ENCODE assay signal across 21 cellular contexts in the genomic region with DNA sequence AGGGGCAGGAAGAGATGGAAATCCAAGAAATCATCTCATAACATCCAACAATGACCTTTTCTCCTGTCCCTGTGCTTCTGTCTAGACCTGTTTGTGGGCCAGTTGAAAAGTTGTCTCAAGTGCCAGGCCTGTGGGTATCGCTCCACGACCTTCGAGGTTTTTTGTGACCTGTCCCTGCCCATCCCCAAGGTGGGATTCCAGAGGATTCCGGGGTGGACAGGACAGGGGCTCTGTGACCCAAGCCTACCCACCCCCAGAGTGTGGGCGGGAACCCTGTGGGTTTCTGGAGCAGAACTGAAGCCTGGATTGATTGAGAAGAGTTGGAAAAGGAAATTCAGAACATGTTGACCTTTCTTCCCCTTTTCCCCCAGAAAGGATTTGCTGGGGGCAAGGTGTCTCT. TPM values are rescaled to one million over a fixed set of nuclear protein-coding genes. Genes with fewer than 3 reads are reported as not detected.
A peak's percentile ranks its signal among the peaks of the same experiment; 100 is the strongest.
DNase-seq lines count a peak whose midpoint lies in the region; ATAC-seq and TF ChIP-seq lines count a peak whose summit lies in the region.
"Had no signal": no experiment of that assay in that cellular context is flagged by ENCODE, and none has a peak within 500 bp of the region (broad histone marks: within the 10 kb centered on the region; RNA-seq: fewer than 3 reads in every experiment).

No MANE protein-coding gene starts in this region.

- H3K36me3 Mint-ChIP-seq in activated naive CD8-positive, alpha-beta T cell treated with anti-CD3 and anti-CD28 coated beads for 36 hours, result peaks cover 16% of the 10 kb centered on the region
- peaks cover 0 to 34% (median 9%) of the 10 kb centered on the region in 3 donors for H3K36me3 Mint-ChIP-seq in naive thymus-derived CD8-positive, alpha-beta T cell

- TF ChIP-seq CTCF in right atrium auricular region (IDR thresholded peaks at IDR 0.05) (no peak), Peyer's patch (IDR thresholded peaks at IDR 0.05) (no peak)

- DNase-seq in left cardiac atrium, result peak; percentile 14
- no peak for DNase-seq in right atrium auricular region (ENCODE audit: low spot score)
- no peak for DNase-seq in activated naive CD8-positive, alpha-beta T cell treated with anti-CD3 and anti-CD28 coated beads for 36 hours
- DNase-seq in naive thymus-derived CD8-positive, alpha-beta T cell, result no peak
- DNase-seq in aorta, result peak; percentile 21 to 44
- DNase-seq in Peyer's patch, result no peak
- no peak for DNase-seq in medulla oblongata (ENCODE audit: extremely low spot score)
- DNase-seq: activated gamma-delta T cell; colonic mucosa; H9; IMR-90; islet precursor cell; midbrain; NCI-H187; NCI-H446; NK-92 treated with Interleukin-12 subunit alpha and Interleukin-12 subunit beta, amount 100 ng/mL, for 24 hours; stimulated activated CD4-positive, alpha-beta T cell treated with anti-CD3 and anti-CD28 coated beads, Interleukin-1b, Interleukin-23, amount 100 ng/mL, for 48 hours; uterus had no signal

- H3K27ac Mint-ChIP-seq in activated naive CD8-positive, alpha-beta T cell treated with anti-CD3 and anti-CD28 coated beads for 36 hours, result peak overlapping the region; percentile 17
- peak overlapping the region in 9 of 10 donors; percentile 70 to 100 (median 97) for H3K27ac Mint-ChIP-seq in naive thymus-derived CD8-positive, alpha-beta T cell
- H3K27ac Mint-ChIP-seq: H9 had no signal

- intact Hi-C loops in left cardiac atrium (cut with DNase I) (no loop called here), aorta (cut with DNase I) (no loop called here)

- H3K27ac ChIP-seq in right atrium auricular region (no peak overlapping the region), aorta (ENCODE audit: low read depth in 1 of 2, low read length in 2 of 2) (no peak overlapping the region), Peyer's patch (no peak overlapping the region)
- H3K27ac ChIP-seq: colonic mucosa, HL-60, uterus had no signal

- ATAC-seq in left cardiac atrium, result no peak
- ATAC-seq in naive thymus-derived CD8-positive, alpha-beta T cell, result no peak
- ATAC-seq in aorta (ENCODE audit: low FRiP score), result no peak
- ATAC-seq in activated CD4-positive, CD25-positive, alpha-beta regulatory T cell treated with anti-CD3 and anti-CD28 coated beads, Interleukin-2, amount 50 U/mL, for 24 hours, result no peak
- ATAC-seq: sciatic nerve had no signal

- 91 to 95% methylated on average over 5 of the region's 5 CpGs for WGBS in aorta, 2 donors

- H3K36me3 ChIP-seq in right atrium auricular region, result peaks cover 17% of the 10 kb centered on the region
- no peaks in the 10 kb centered on the region for H3K36me3 ChIP-seq in aorta (ENCODE audit: control insufficient read depth in 1 of 2, insufficient read depth in 2 of 2, low read length in 1 of 2)
- peaks cover 0 to 36% (median 0%) of the 10 kb centered on the region in 3 donors for H3K36me3 ChIP-seq in Peyer's patch
- H3K36me3 ChIP-seq: colonic mucosa, uterus had no signal

- no peaks in the 10 kb centered on the region for H3K27me3 Mint-ChIP-seq in activated naive CD8-positive, alpha-beta T cell treated with anti-CD3 and anti-CD28 coated beads for 36 hours
- H3K27me3 Mint-ChIP-seq in naive thymus-derived CD8-positive, alpha-beta T cell, result no peaks in the 10 kb centered on the region

- POLR2A ChIA-PET in naive thymus-derived CD8-positive, alpha-beta T cell (lab: Charles Lee), result interaction anchor here (0.9 to 6.4 kb wide), 4 partner anchors 9 to 32 kb away, joined by 5 to 154 read pairs (median 60); a partner anchor contains a TSS

- H3K4me3 ChIP-seq in right atrium auricular region, result no peak overlapping the region
- H3K4me3 ChIP-seq in aorta (ENCODE audit: low read length in 2 of 2), result no peak overlapping the region
- H3K4me3 ChIP-seq in Peyer's patch, result no peak overlapping the region
- H3K4me3 ChIP-seq: colonic mucosa, uterus had no signal

- no peaks in the 10 kb centered on the region for H3K9me3 Mint-ChIP-seq in activated naive CD8-positive, alpha-beta T cell treated with anti-CD3 and anti-CD28 coated beads for 36 hours
- H3K9me3 Mint-ChIP-seq in naive thymus-derived CD8-positive, alpha-beta T cell, result no peaks in the 10 kb centered on the region
- H3K9me3 Mint-ChIP-seq: H9 had no signal

- H3K4me1 Mint-ChIP-seq in activated naive CD8-positive, alpha-beta T cell treated with anti-CD3 and anti-CD28 coated beads for 36 hours, result peaks cover 44% of the 10 kb centered on the region
- H3K4me1 Mint-ChIP-seq in naive thymus-derived CD8-positive, alpha-beta T cell, result peaks cover 35 to 85% (median 81%) of the 10 kb centered on the region in 4 donors

- H3K4me1 ChIP-seq in right atrium auricular region (peaks cover 0 to 46% of the 10 kb centered on the region in 2 donors), aorta (ENCODE audit: control insufficient read depth in 1 of 2, insufficient read depth in 2 of 2, low read length in 2 of 2) (no peaks in the 10 kb centered on the region), Peyer's patch (peaks cover 0 to 52% (median 12%) of the 10 kb centered on the region in 4 donors)

- H3K4me3 Mint-ChIP-seq in activated naive CD8-positive, alpha-beta T cell treated with anti-CD3 and anti-CD28 coated beads for 36 hours, result no peak overlapping the region
- peak overlapping the region in 3 of 10 donors; percentile 12 to 16 (median 15) for H3K4me3 Mint-ChIP-seq in naive thymus-derived CD8-positive, alpha-beta T cell

- H3K27me3 ChIP-seq in right atrium auricular region (no peaks in the 10 kb centered on the region), aorta (ENCODE audit: control insufficient read depth in 1 of 2, insufficient read depth in 2 of 2, low read length in 1 of 2) (no peaks in the 10 kb centered on the region), Peyer's patch (no peaks in the 10 kb centered on the region)
- H3K27me3 ChIP-seq: colonic mucosa, uterus had no signal

- TF ChIP-seq POLR2A in Peyer's patch (IDR thresholded peaks at IDR 0.05), result no peak

- H3K9me3 ChIP-seq in right atrium auricular region (no peaks in the 10 kb centered on the region), aorta (ENCODE audit: control insufficient read depth, low read length) (no peaks in the 10 kb centered on the region), Peyer's patch (no peaks in the 10 kb centered on the region)
- H3K9me3 ChIP-seq: colonic mucosa, uterus had no signal

RNA-seq across cellular contexts. Expression of a gene that starts 2.4 kb away (rescaled TPM):
- total RNA-seq in left cardiac atrium (10 to 100 TPM; 12.7 to 16.3 TPM), right atrium auricular region (1 to 10 TPM; 8.3 to 9.6 TPM), aorta (10 to 100 TPM; 16.3 to 30.9 TPM), Peyer's patch (10 to 100 TPM in 3 of 4 donors, 1 to 10 TPM in 1; 9.5 to 38.0 (median 20.9) TPM)
- total RNA-seq in activated naive CD8-positive, alpha-beta T cell treated with anti-CD3 and anti-CD28 coated beads for 36 hours, result 10 to 100 TPM; 20.1 to 20.8 TPM
- total RNA-seq in naive thymus-derived CD8-positive, alpha-beta T cell, result 10 to 100 TPM; 76.2 to 82.1 TPM
- polyA plus RNA-seq in naive thymus-derived CD8-positive, alpha-beta T cell, result 10 to 100 TPM; 12.0 to 17.8 (median 15.7) TPM
- 100 to 1,000 TPM in 1 of 2 donors, 10 to 100 TPM in 1; 17.0 to 126 TPM for polyA plus RNA-seq in aorta

RNA-seq across cellular contexts. Expression of a gene that starts 4.5 kb away (rescaled TPM):
- total RNA-seq in left cardiac atrium, result 10 to 100 TPM; 13.4 to 20.8 TPM
- 10 to 100 TPM; 13.5 to 14.4 TPM for total RNA-seq in right atrium auricular region
- 10 to 100 TPM; 24.2 to 25.4 TPM for total RNA-seq in activated naive CD8-positive, alpha-beta T cell treated with anti-CD3 and anti-CD28 coated beads for 36 hours
- total RNA-seq in naive thymus-derived CD8-positive, alpha-beta T cell, result 10 to 100 TPM; 59.2 to 63.8 TPM
- 10 to 100 TPM; 13.8 to 31.4 (median 14.6) TPM for polyA plus RNA-seq in naive thymus-derived CD8-positive, alpha-beta T cell
- total RNA-seq in aorta, result 10 to 100 TPM; 16.4 to 28.1 TPM
- polyA plus RNA-seq in aorta, result 10 to 100 TPM; 15.7 to 24.7 TPM
- 10 to 100 TPM; 11.6 to 52.8 (median 39.0) TPM for total RNA-seq in Peyer's patch

RNA-seq across cellular contexts. Expression of a gene that starts 10.0 kb away (rescaled TPM):
- 10 to 100 TPM; 77.7 to 83.8 TPM for total RNA-seq in left cardiac atrium
- 10 to 100 TPM; 53.0 to 77.4 TPM for total RNA-seq in right atrium auricular region
- total RNA-seq in activated naive CD8-positive, alpha-beta T cell treated with anti-CD3 and anti-CD28 coated beads for 36 hours, result 10 to 100 TPM; 89.9 to 92.8 TPM
- 100 to 1,000 TPM; 116 to 118 TPM for total RNA-seq in naive thymus-derived CD8-positive, alpha-beta T cell
- 100 to 1,000 TPM; 148 to 158 (median 155) TPM for polyA plus RNA-seq in naive thymus-derived CD8-positive, alpha-beta T cell
- total RNA-seq in aorta, result 10 to 100 TPM; 64.2 to 70.3 TPM
- 100 to 1,000 TPM; 143 to 184 TPM for polyA plus RNA-seq in aorta
- 10 to 100 TPM; 36.9 to 82.5 (median 61.7) TPM for total RNA-seq in Peyer's patch

RNA-seq across cellular contexts. Expression of a gene that starts 13.5 kb away (rescaled TPM):
- total RNA-seq in left cardiac atrium (10 to 100 TPM; 19.7 to 25.2 TPM), right atrium auricular region (10 to 100 TPM; 24.3 to 32.7 TPM), aorta (10 to 100 TPM; 26.8 to 29.8 TPM), Peyer's patch (10 to 100 TPM; 25.2 to 34.1 (median 29.4) TPM)
- total RNA-seq in activated naive CD8-positive, alpha-beta T cell treated with anti-CD3 and anti-CD28 coated beads for 36 hours, result 10 to 100 TPM; 49.5 to 53.9 TPM
- 10 to 100 TPM; 81.0 to 97.4 TPM for total RNA-seq in naive thymus-derived CD8-positive, alpha-beta T cell
- polyA plus RNA-seq in naive thymus-derived CD8-positive, alpha-beta T cell, result 10 to 100 TPM; 35.4 to 49.9 (median 37.6) TPM
- polyA plus RNA-seq in aorta, result 10 to 100 TPM; 13.9 to 23.1 TPM

RNA-seq across cellular contexts. Expression of a gene that starts 31.3 kb away (rescaled TPM):
- total RNA-seq in left cardiac atrium (10 to 100 TPM; 26.1 to 30.2 TPM), right atrium auricular region (10 to 100 TPM; 21.8 to 28.9 TPM), aorta (10 to 100 TPM; 44.7 to 46.8 TPM), Peyer's patch (10 to 100 TPM; 23.0 to 48.7 (median 31.4) TPM)
- total RNA-seq in activated naive CD8-positive, alpha-beta T cell treated with anti-CD3 and anti-CD28 coated beads for 36 hours, result 10 to 100 TPM; 37.4 to 38.7 TPM
- 10 to 100 TPM; 35.3 to 38.6 TPM for total RNA-seq in naive thymus-derived CD8-positive, alpha-beta T cell
- polyA plus RNA-seq in naive thymus-derived CD8-positive, alpha-beta T cell, result 10 to 100 TPM; 29.0 to 35.4 (median 29.3) TPM
- polyA plus RNA-seq in aorta, result 10 to 100 TPM; 25.2 to 39.7 TPM

Comparison
In these comparisons a context has a peak if more than half of its experiments do, and no peak if none do; other contexts are left out.
1. DNase-seq: peak in left cardiac atrium (single experiment) and aorta (2 of 2); none in right atrium auricular region (single experiment), activated naive CD8-positive, alpha-beta T cell treated with anti-CD3 and anti-CD28 coated beads for 36 hours (single experiment), naive thymus-derived CD8-positive, alpha-beta T cell (0 of 10), Peyer's patch (0 of 3) and medulla oblongata (single experiment).